1 cellular context compared by ENCODE assay signal in the genomic region with DNA sequence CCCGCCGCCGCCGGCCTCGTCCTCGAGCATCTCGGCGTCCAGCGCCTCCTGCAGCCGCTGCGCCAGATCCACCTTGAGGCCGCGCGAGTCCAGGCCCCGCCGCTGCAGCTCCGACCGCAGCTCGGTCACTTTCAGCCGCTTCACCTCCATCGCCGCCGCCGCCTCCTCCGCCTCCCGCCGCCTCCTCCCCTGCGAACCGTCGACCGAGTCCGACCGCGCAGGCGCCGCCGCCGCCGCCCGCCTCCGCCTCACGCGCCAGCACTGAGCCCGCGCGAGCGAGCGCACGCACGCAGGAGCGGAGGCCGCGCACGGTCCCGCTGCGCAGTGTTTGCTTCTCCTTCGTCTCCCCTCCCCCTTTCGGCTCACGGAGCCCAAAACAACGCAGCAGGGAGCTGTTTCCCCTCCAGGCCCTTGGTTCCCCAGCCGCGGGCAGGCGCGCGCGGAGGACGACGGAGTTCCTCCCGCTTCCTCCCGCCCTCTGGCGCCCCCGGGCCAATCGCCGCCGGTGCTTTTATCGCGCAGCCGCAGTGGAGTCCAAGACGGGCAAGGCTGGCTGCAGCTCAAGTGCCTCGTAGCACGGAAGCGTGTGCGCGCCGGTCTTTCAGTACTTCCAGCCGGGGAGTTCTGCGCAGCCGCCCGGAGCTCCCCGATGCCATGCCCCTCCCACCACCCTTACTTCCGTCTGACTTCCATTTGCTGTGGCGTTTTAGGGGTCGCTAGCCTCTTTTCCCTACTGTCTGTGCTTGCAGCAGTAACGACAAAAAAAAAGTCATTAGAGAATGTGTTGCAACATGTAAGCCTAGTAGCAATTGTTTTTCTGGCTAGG.
TF ChIP-seq lines count a peak whose summit lies in the region.

A gene (minus strand): TSS at position 451 of the 826 bp plus-strand sequence. CDS start 301 bp downstream, at position 150.

TF ChIP-seq in GM23338, 12 proteins besides CTCF, POLR2A, EP300 and RAD21 (continued from another document):
- TF ChIP-seq, protein P1, sequence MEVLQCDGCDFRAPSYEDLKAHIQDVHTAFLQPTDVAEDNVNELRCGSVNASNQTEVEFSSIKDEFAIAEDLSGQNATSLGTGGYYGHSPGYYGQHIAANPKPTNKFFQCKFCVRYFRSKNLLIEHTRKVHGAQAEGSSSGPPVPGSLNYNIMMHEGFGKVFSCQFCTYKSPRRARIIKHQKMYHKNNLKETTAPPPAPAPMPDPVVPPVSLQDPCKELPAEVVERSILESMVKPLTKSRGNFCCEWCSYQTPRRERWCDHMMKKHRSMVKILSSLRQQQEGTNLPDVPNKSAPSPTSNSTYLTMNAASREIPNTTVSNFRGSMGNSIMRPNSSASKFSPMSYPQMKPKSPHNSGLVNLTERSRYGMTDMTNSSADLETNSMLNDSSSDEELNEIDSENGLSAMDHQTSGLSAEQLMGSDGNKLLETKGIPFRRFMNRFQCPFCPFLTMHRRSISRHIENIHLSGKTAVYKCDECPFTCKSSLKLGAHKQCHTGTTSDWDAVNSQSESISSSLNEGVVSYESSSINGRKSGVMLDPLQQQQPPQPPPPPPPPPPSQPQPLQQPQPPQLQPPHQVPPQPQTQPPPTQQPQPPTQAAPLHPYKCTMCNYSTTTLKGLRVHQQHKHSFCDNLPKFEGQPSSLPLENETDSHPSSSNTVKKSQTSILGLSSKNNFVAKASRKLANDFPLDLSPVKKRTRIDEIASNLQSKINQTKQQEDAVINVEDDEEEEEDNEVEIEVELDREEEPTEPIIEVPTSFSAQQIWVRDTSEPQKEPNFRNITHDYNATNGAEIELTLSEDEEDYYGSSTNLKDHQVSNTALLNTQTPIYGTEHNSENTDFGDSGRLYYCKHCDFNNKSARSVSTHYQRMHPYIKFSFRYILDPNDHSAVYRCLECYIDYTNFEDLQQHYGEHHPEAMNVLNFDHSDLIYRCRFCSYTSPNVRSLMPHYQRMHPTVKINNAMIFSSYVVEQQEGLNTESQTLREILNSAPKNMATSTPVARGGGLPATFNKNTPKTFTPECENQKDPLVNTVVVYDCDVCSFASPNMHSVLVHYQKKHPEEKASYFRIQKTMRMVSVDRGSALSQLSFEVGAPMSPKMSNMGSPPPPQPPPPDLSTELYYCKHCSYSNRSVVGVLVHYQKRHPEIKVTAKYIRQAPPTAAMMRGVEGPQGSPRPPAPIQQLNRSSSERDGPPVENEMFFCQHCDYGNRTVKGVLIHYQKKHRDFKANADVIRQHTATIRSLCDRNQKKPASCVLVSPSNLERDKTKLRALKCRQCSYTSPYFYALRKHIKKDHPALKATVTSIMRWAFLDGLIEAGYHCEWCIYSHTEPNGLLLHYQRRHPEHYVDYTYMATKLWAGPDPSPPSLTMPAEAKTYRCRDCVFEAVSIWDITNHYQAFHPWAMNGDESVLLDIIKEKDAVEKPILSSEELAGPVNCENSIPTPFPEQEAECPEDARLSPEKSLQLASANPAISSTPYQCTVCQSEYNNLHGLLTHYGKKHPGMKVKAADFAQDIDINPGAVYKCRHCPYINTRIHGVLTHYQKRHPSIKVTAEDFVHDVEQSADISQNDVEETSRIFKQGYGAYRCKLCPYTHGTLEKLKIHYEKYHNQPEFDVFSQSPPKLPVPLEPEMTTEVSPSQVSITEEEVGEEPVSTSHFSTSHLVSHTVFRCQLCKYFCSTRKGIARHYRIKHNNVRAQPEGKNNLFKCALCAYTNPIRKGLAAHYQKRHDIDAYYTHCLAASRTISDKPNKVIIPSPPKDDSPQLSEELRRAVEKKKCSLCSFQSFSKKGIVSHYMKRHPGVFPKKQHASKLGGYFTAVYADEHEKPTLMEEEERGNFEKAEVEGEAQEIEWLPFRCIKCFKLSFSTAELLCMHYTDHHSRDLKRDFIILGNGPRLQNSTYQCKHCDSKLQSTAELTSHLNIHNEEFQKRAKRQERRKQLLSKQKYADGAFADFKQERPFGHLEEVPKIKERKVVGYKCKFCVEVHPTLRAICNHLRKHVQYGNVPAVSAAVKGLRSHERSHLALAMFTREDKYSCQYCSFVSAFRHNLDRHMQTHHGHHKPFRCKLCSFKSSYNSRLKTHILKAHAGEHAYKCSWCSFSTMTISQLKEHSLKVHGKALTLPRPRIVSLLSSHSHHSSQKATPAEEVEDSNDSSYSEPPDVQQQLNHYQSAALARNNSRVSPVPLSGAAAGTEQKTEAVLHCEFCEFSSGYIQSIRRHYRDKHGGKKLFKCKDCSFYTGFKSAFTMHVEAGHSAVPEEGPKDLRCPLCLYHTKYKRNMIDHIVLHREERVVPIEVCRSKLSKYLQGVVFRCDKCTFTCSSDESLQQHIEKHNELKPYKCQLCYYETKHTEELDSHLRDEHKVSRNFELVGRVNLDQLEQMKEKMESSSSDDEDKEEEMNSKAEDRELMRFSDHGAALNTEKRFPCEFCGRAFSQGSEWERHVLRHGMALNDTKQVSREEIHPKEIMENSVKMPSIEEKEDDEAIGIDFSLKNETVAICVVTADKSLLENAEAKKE (CRISPR knock-in tag; IDR thresholded peaks at IDR 0.05) = no peak
- TF ChIP-seq EZH2phosphoT487 (IDR thresholded peaks at IDR 0.05; ENCODE audit: unreplicated experiment) (no peak), CREB1 (CRISPR knock-in tag; IDR thresholded peaks at IDR 0.05; ENCODE audit: low read depth) (no peak), NANOG (IDR thresholded peaks at IDR 0.05; ENCODE audit: borderline replicate concordance) (no peak), JUNB (IDR thresholded peaks at IDR 0.05; ENCODE audit: unreplicated experiment) (no peak), ZNF114 (CRISPR knock-in tag; IDR thresholded peaks at IDR 0.05) (no peak)
